8 cellular contexts compared by ENCODE assay signal in the genomic region with DNA sequence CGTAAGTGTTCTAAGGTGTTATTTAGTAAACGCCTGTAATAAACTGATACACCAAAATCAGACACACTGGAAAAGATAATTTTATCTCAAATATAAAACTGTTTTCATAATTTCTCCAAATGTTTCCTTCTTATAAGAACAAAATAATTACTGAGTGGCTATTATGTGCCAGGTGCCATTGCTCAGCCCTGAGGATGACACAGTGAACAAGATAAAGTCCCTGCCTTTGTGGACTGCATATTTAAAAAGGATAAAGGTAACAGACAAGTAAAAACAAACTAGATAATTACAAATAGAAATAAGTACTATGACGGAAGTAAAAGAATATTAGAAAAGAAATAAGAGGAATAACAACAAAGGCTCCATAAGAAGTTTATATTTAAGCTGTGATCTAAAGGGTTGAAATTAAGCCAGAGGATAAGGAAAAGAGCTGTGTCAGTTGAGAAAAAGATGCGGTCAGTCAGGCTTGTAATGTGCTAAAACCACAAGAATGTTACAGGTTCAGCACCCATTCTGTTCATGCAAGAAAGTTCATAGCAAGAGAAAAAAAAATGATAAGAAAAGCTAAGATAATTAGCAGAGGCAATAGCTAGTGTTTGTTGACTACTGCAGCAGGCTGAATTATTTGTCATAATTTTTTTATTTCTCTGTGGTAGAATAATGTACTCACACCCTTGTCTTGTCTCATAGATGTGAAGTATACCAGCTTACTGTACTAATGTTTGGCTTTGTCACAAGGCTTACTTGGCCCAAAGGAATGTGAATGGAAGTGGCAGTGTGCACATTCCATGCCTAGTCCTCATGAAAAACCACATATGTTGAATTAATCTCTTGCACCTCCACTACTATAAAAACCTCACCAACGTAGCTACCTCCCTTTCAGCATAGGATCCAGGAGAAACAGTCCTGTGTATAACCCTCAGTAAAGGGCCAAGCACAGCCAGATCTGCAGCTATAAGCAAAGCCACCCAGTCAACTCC.
A peak's percentile ranks its signal among the peaks of the same experiment; 100 is the strongest.
DNase-seq lines count a peak whose midpoint lies in the region; ATAC-seq and TF ChIP-seq lines count a peak whose summit lies in the region.

No MANE protein-coding gene starts in this region.

- WGBS in lower leg skin, 2 donors: 74 to 81% methylated on average over 5 of the region's 5 CpGs
- 69% methylated on average over 5 of the region's 5 CpGs for WGBS in suprapubic skin

- no peak for TF ChIP-seq CTCF in fibroblast of mammary gland (conservative IDR thresholded peaks at IDR 0.05; ENCODE audit: control insufficient read depth, insufficient read depth, low read depth, low read length)
- TF ChIP-seq CTCF in lower leg skin (IDR thresholded peaks at IDR 0.05): no peak
- no peak for TF ChIP-seq CTCF in suprapubic skin (IDR thresholded peaks at IDR 0.05)

- TF ChIP-seq POLR2A in lower leg skin (IDR thresholded peaks at IDR 0.05) (no peak), erythroblast (IDR thresholded peaks at IDR 0.05; ENCODE audit: low read length) (no peak), suprapubic skin (IDR thresholded peaks at IDR 0.05) (no peak)

- H3K36me3 ChIP-seq in suprapubic skin: no peaks in the 10 kb centered on the region

- intact Hi-C loops in lower leg skin (cut with DNase I; ENCODE audit: low total_unique reads): no loop called here

- ATAC-seq in GM21447 (IDR thresholded peaks at IDR 0.05; ENCODE audit: unreplicated experiment): peak; percentile 75

- no peak for TF ChIP-seq EP300 in suprapubic skin (IDR thresholded peaks at IDR 0.05)

- H3K4me1 ChIP-seq in suprapubic skin: no peaks in the 10 kb centered on the region

- H3K4me3 ChIP-seq in fibroblast of mammary gland (ENCODE audit: control insufficient read depth, low read depth, low read length) (no peak overlapping the region), lower leg skin (ENCODE audit: low read depth, poor library complexity, severe bottlenecking) (no peak overlapping the region), suprapubic skin (no peak overlapping the region)

- H3K27ac ChIP-seq in suprapubic skin: no peak overlapping the region

- no peaks in the 10 kb centered on the region for H3K27me3 ChIP-seq in suprapubic skin

- DNase-seq in AG08396 (ENCODE audit: low spot score) (peak; percentile 39), LoVo (ENCODE audit: low spot score) (peak; percentile 75), fibroblast of mammary gland (ENCODE audit: low read depth) (peak; percentile 68), NCI-H1092 treated with DMSO at 0.1 percent for 48 hours (lab: John Stamatoyannopoulos, UW) (no peak), lower leg skin (ENCODE audit: low spot score in 2 of 2) (no peak), erythroblast (lab: John Stamatoyannopoulos, UW) (no peak), suprapubic skin (ENCODE audit: low spot score in 2 of 2) (no peak)

- H3K9me3 ChIP-seq in suprapubic skin: peaks cover 8% of the 10 kb centered on the region

Comparison
In these comparisons a context has a peak if more than half of its experiments do, and no peak if none do; other contexts are left out.
1. DNase-seq: peak in AG08396 (single experiment), LoVo (single experiment) and fibroblast of mammary gland (single experiment); none in NCI-H1092 treated with DMSO at 0.1 percent for 48 hours (single experiment), lower leg skin (0 of 2), erythroblast (0 of 2) and suprapubic skin (0 of 2).